24 cellular contexts compared by ENCODE assay signal in genomic region chr3:32454111-32454510, GRCh38. TPM values are rescaled to one million over a fixed set of nuclear protein-coding genes. Genes with fewer than 3 reads are reported as not detected.
DNase-seq lines count a peak whose midpoint lies in the region; ATAC-seq and TF ChIP-seq lines count a peak whose summit lies in the region.
"Had no signal": no experiment of that assay in that cellular context is flagged by ENCODE, and none has a peak within 500 bp of the region (broad histone marks: within the 10 kb centered on the region; RNA-seq: fewer than 3 reads in every experiment).

No MANE protein-coding gene starts in this region.

- no peaks in the 10 kb centered on the region for H3K9me3 Mint-ChIP-seq in activated T-cell treated with anti-CD3 and anti-CD28 coated beads, Interleukin-2, amount 50 U/mL, for 72 hours
- no peaks in the 10 kb centered on the region for H3K9me3 Mint-ChIP-seq in activated CD4-positive, alpha-beta memory T cell treated with anti-CD3 and anti-CD28 coated beads for 36 hours
- H3K9me3 Mint-ChIP-seq in type B pancreatic cell = peaks cover 4% of the 10 kb centered on the region
- H3K9me3 Mint-ChIP-seq: activated T-helper 2 cell treated with anti-CD3 and anti-CD28 coated beads, Interferon-gamma antibody, Interleukin-2, Interleukin-4, amounts not matched to agents 10 μg/mL and 5 μg/mL and 100 μg/mL, durations not matched to agents 14 hours and 24 hours and 36 hours; natural killer cell had no signal

- H3K9me3 ChIP-seq in stomach = no peaks in the 10 kb centered on the region
- H3K9me3 ChIP-seq: MG63, pancreas, right atrium auricular region, spleen had no signal

- TF ChIP-seq EP300 in stomach (IDR thresholded peaks at IDR 0.05) = no peak

- no peak overlapping the region for H3K4me3 Mint-ChIP-seq in activated T-cell treated with anti-CD3 and anti-CD28 coated beads, Interleukin-2, amount 50 U/mL, for 72 hours
- H3K4me3 Mint-ChIP-seq in activated CD4-positive, alpha-beta memory T cell treated with anti-CD3 and anti-CD28 coated beads for 36 hours = no peak overlapping the region
- no peak overlapping the region for H3K4me3 Mint-ChIP-seq in type B pancreatic cell
- H3K4me3 Mint-ChIP-seq: natural killer cell had no signal

- H3K4me3 ChIP-seq in stomach (no peak overlapping the region), lower leg skin (ENCODE audit: low read depth, poor library complexity, severe bottlenecking) (no peak overlapping the region)
- H3K4me3 ChIP-seq: K562, MG63, pancreas, right atrium auricular region, spleen had no signal

- no peak overlapping the region for H3K27ac ChIP-seq in stomach
- H3K27ac ChIP-seq: pancreas, right atrium auricular region had no signal

- no peak for DNase-seq in activated T-cell treated with anti-CD3 and anti-CD28 coated beads, Interleukin-2, amount 50 U/mL, for 72 hours
- DNase-seq in activated T-cell treated with anti-CD3 and anti-CD28 coated beads for 4 hours (no peak), iPS-NIHi7 (ENCODE audit: extremely low spot score) (peak; percentile 5), stomach (peak; percentile 20), type B pancreatic cell (ENCODE audit: extremely low spot score, unreplicated experiment) (no peak), lower leg skin (ENCODE audit: low spot score in 2 of 2) (no peak)
- DNase-seq in activated CD4-positive, alpha-beta memory T cell treated with anti-CD3 and anti-CD28 coated beads for 36 hours = no peak
- DNase-seq: cortex of kidney; DMS153; left cardiac atrium; mesendoderm; MG63; natural killer cell; NCI-H1436 treated with DMSO at 0.1 percent for 48 hours; NCI-H524; OCI-M1; spleen; stimulated activated CD4-positive, alpha-beta T cell treated with anti-CD3 and anti-CD28 coated beads, Interleukin-4, amount 100 ng/mL, for 24 hours; trophoblast cell had no signal

- H3K4me1 Mint-ChIP-seq in activated T-cell treated with anti-CD3 and anti-CD28 coated beads, Interleukin-2, amount 50 U/mL, for 72 hours (ENCODE audit: low read depth) = peaks cover 47% of the 10 kb centered on the region
- H3K4me1 Mint-ChIP-seq in activated CD4-positive, alpha-beta memory T cell treated with anti-CD3 and anti-CD28 coated beads for 36 hours (ENCODE audit: low read depth) = peaks cover 41% of the 10 kb centered on the region
- peaks cover 36% of the 10 kb centered on the region for H3K4me1 Mint-ChIP-seq in type B pancreatic cell (ENCODE audit: unreplicated experiment)

- ATAC-seq in activated T-cell treated with anti-CD3 and anti-CD28 coated beads, Interleukin-2, amount 50 U/mL, for 72 hours (replicated peaks in 1 of 2) = no peak
- ATAC-seq in GM19035 (IDR thresholded peaks at IDR 0.05; ENCODE audit: unreplicated experiment) = no peak
- ATAC-seq: left cardiac atrium, natural killer cell had no signal

- peak overlapping the region; percentile 93 for H3K27ac Mint-ChIP-seq in activated T-cell treated with anti-CD3 and anti-CD28 coated beads, Interleukin-2, amount 50 U/mL, for 72 hours
- H3K27ac Mint-ChIP-seq in activated CD4-positive, alpha-beta memory T cell treated with anti-CD3 and anti-CD28 coated beads for 36 hours = peak overlapping the region; percentile 46
- H3K27ac Mint-ChIP-seq in type B pancreatic cell = no peak overlapping the region

- TF ChIP-seq CTCF in stomach (IDR thresholded peaks at IDR 0.05) = no peak
- TF ChIP-seq CTCF in type B pancreatic cell (conservative IDR thresholded peaks at IDR 0.05) = no peak
- TF ChIP-seq CTCF in lower leg skin (IDR thresholded peaks at IDR 0.05) = no peak

- peaks cover 0 to 55% (median 15%) of the 10 kb centered on the region in 4 donors for H3K36me3 ChIP-seq in stomach
- H3K36me3 ChIP-seq: MG63, pancreas, right atrium auricular region had no signal

- WGBS in stomach, 5 donors = 85 to 94% (median 87%) methylated on average over 6 of the region's 6 CpGs
- 81 to 90% methylated on average over 6 of the region's 6 CpGs for WGBS in lower leg skin, 2 donors

- TF ChIP-seq POLR2A in stomach (IDR thresholded peaks at IDR 0.05) (no peak), lower leg skin (IDR thresholded peaks at IDR 0.05) (no peak)

- no peaks in the 10 kb centered on the region for H3K27me3 Mint-ChIP-seq in activated T-cell treated with anti-CD3 and anti-CD28 coated beads, Interleukin-2, amount 50 U/mL, for 72 hours (ENCODE audit: low read depth)
- no peaks in the 10 kb centered on the region for H3K27me3 Mint-ChIP-seq in activated CD4-positive, alpha-beta memory T cell treated with anti-CD3 and anti-CD28 coated beads for 36 hours
- peaks cover 3% of the 10 kb centered on the region for H3K27me3 Mint-ChIP-seq in type B pancreatic cell

- H3K4me1 ChIP-seq in stomach = peaks cover 0 to 23% (median 8%) of the 10 kb centered on the region in 4 donors
- H3K4me1 ChIP-seq: pancreas, right atrium auricular region had no signal

- POLR2A ChIA-PET in activated CD4-positive, alpha-beta memory T cell treated with anti-CD3 and anti-CD28 coated beads for 36 hours (lab: Charles Lee) = no interaction called here

- intact Hi-C loops in activated CD4-positive, alpha-beta memory T cell treated with anti-CD3 and anti-CD28 coated beads for 36 hours (cut with micrococcal nuclease) = no loop called here
- intact Hi-C loops in stomach (cut with DNase I; ENCODE audit: low total_unique reads) (no loop called here), lower leg skin (cut with DNase I; ENCODE audit: low total_unique reads) (no loop called here)

- H3K36me3 Mint-ChIP-seq in activated T-cell treated with anti-CD3 and anti-CD28 coated beads, Interleukin-2, amount 50 U/mL, for 72 hours (ENCODE audit: insufficient read depth in 2 of 2) = peaks cover 6 to 17% of the 10 kb centered on the region in 2 donors
- peaks cover 32% of the 10 kb centered on the region for H3K36me3 Mint-ChIP-seq in activated CD4-positive, alpha-beta memory T cell treated with anti-CD3 and anti-CD28 coated beads for 36 hours
- H3K36me3 Mint-ChIP-seq in type B pancreatic cell = peaks cover 18% of the 10 kb centered on the region
- H3K36me3 Mint-ChIP-seq: natural killer cell had no signal

- CTCF ChIA-PET in activated CD4-positive, alpha-beta memory T cell treated with anti-CD3 and anti-CD28 coated beads for 36 hours (lab: Charles Lee) = interaction anchor here (1.1 to 5.0 kb wide), 2 partner anchors 14 to 16 kb away, joined by 4 to 35 read pairs; no protein-coding TSS in a partner anchor

- H3K27me3 ChIP-seq in stomach = no peaks in the 10 kb centered on the region
- H3K27me3 ChIP-seq: MG63, pancreas, right atrium auricular region, spleen had no signal

RNA-seq across cellular contexts. Expression of gene CMTM6, which starts 48.5 kb away (rescaled TPM):
- 10 to 100 TPM; 56.6 to 69.6 TPM for total RNA-seq in activated T-cell treated with anti-CD3 and anti-CD28 coated beads, Interleukin-2, amount 50 U/mL, for 72 hours
- total RNA-seq in activated CD4-positive, alpha-beta memory T cell treated with anti-CD3 and anti-CD28 coated beads for 36 hours = 10 to 100 TPM; 87.7 to 89.1 TPM
- total RNA-seq in stomach (100 to 1,000 TPM in 1 of 5 donors, 10 to 100 TPM in 3, 1 to 10 TPM in 1; 5.8 to 133 (median 21.4) TPM), type B pancreatic cell (ENCODE audit: low replicate concordance) (37.5 and 51.2 TPM in 2 replicates), lower leg skin (100 to 1,000 TPM in 2 of 4 donors, 10 to 100 TPM in 2; 63.1 to 284 (median 118) TPM)
- 10 to 100 TPM; 12.5 to 17.1 (median 13.2) TPM for polyA plus RNA-seq in stomach

Comparison
In these comparisons a context has a peak if more than half of its experiments do, and no peak if none do; other contexts are left out.
1. DNase-seq: peak in iPS-NIHi7 (single experiment) and stomach (single experiment); none in activated T-cell treated with anti-CD3 and anti-CD28 coated beads, Interleukin-2, amount 50 U/mL, for 72 hours (0 of 2), activated T-cell treated with anti-CD3 and anti-CD28 coated beads for 4 hours (single experiment), activated CD4-positive, alpha-beta memory T cell treated with anti-CD3 and anti-CD28 coated beads for 36 hours (single experiment), type B pancreatic cell (single experiment) and lower leg skin (0 of 2).